ENCODE assay signal across 8 cellular contexts in genomic region chr19:48955308-48955958, GRCh38. TPM values are rescaled to one million over a fixed set of nuclear protein-coding genes. Genes with fewer than 3 reads are reported as not detected.
DNase-seq lines count a peak whose midpoint lies in the region; TF ChIP-seq lines count a peak whose summit lies in the region.

No MANE protein-coding gene starts in this region.

- H3K4me3 ChIP-seq in GM12865 (ENCODE audit: low read depth, low read length) (peak overlapping the region; percentile 96), SJSA1 (peak overlapping the region; percentile 79), fibroblast of mammary gland (ENCODE audit: control insufficient read depth, low read depth, low read length) (peak overlapping the region; percentile 89), retinal pigment epithelial cell (ENCODE audit: low read length) (peak overlapping the region; percentile 74)

- H3K36me3 ChIP-seq in SJSA1 = peaks cover 25% of the 10 kb centered on the region

- peak overlapping the region; percentile 80 for H3K27ac ChIP-seq in SJSA1

- H3K4me1 ChIP-seq in SJSA1 (replicated peaks) = peaks cover 27% of the 10 kb centered on the region

- H3K9me3 ChIP-seq in SJSA1 (replicated peaks) = no peaks in the 10 kb centered on the region

- DNase-seq in GM12865 (ENCODE audit: low read depth) (no peak), SJSA1 (ENCODE audit: low read depth in 1 of 2, low spot score in 2 of 2) (no peak), fibroblast of mammary gland (ENCODE audit: low read depth) (no peak), retinal pigment epithelial cell (ENCODE audit: low read depth) (no peak), NCI-H1417 (lab: John Stamatoyannopoulos, UW) (no peak), SIG-M5 (lab: John Stamatoyannopoulos, UW) (no peak), NCI-H774 (lab: John Stamatoyannopoulos, UW) (no peak), kidney tubule cell (ENCODE audit: low spot score) (no peak)

- no peak for TF ChIP-seq CTCF in GM12865 (IDR thresholded peaks at IDR 0.05; ENCODE audit: insufficient read depth, low read depth, low read length, missing control alignments)
- no peak for TF ChIP-seq CTCF in fibroblast of mammary gland (conservative IDR thresholded peaks at IDR 0.05; ENCODE audit: control insufficient read depth, insufficient read depth, low read depth, low read length)
- TF ChIP-seq CTCF in retinal pigment epithelial cell (conservative IDR thresholded peaks at IDR 0.05; ENCODE audit: low read depth, low read length) = no peak

- H3K27me3 ChIP-seq in SJSA1 (replicated peaks) = no peaks in the 10 kb centered on the region

RNA-seq across cellular contexts. Expression of gene BAX, which starts 0.8 kb away (rescaled TPM):
- 57.4 and 75.1 TPM in 2 replicates for total RNA-seq in SJSA1 (2014; rRNA removed; shearing (Covaris generic))

RNA-seq across cellular contexts. Expression of gene FTL, which starts 9.7 kb away (rescaled TPM):
- total RNA-seq in SJSA1 (2014; rRNA removed; shearing (Covaris generic)) = 2,837 and 3,145 TPM in 2 replicates

RNA-seq across cellular contexts. Expression of gene DHDH, which starts 21.9 kb away (rescaled TPM):
- 0.16 and 1.7 TPM in 2 replicates for total RNA-seq in SJSA1 (2014; rRNA removed; shearing (Covaris generic))

RNA-seq across cellular contexts. Expression of gene GYS1, which starts 37.7 kb away (rescaled TPM):
- 19.5 and 38.2 TPM in 2 replicates for total RNA-seq in SJSA1 (2014; rRNA removed; shearing (Covaris generic))

RNA-seq across cellular contexts. Expression of gene RUVBL2, which starts 38.3 kb away (rescaled TPM):
- total RNA-seq in SJSA1 (2014; rRNA removed; shearing (Covaris generic)) = 238 and 322 TPM in 2 replicates
